Comparison of ENCODE assay signal across 8 cellular contexts in genomic region chr18:79680891-79681339, GRCh38. TPM values are rescaled to one million over a fixed set of nuclear protein-coding genes. Genes with fewer than 3 reads are reported as not detected.
DNase-seq lines count a peak whose midpoint lies in the region; ATAC-seq and TF ChIP-seq lines count a peak whose summit lies in the region.

No MANE protein-coding gene starts in this region.

- no peak overlapping the region for H2AK5ac ChIP-seq in H9 (ENCODE audit: insufficient read length, low read length)

- H3K27me3 ChIP-seq in H9 (ENCODE audit: insufficient read depth, low read length) (no peaks in the 10 kb centered on the region), WERI-Rb-1 (ENCODE audit: insufficient read depth, low read depth, severe bottlenecking) (no peaks in the 10 kb centered on the region), right cardiac atrium (ENCODE audit: control insufficient read depth, insufficient read depth) (no peaks in the 10 kb centered on the region)

- no peak overlapping the region for H2BK5ac ChIP-seq in H9 (ENCODE audit: insufficient read length, low read length)

- H3K4me1 ChIP-seq in H9 (ENCODE audit: insufficient read depth, low read length) (peaks cover 4% of the 10 kb centered on the region; the same call in 1 of the 2 replicates), right cardiac atrium (ENCODE audit: control insufficient read depth, insufficient read depth, low read length) (no peaks in the 10 kb centered on the region)

- peaks cover 5% of the 10 kb centered on the region for H3K23me2 ChIP-seq in H9 (ENCODE audit: insufficient read length, low read depth, low read length, poor library complexity, severe bottlenecking)

- H4K91ac ChIP-seq in H9 (ENCODE audit: insufficient read length, low read depth, low read length): no peak overlapping the region

- H3K4me3 ChIP-seq in WERI-Rb-1 (ENCODE audit: low read depth, low read length) (peak overlapping the region; percentile 89; the same call in 1 of the 2 replicates), right cardiac atrium (ENCODE audit: low read length) (peak overlapping the region; percentile 40), skeletal muscle cell (ENCODE audit: low read depth, low read length) (peak overlapping the region; percentile 74)

- no peak overlapping the region for H2BK12ac ChIP-seq in H9 (ENCODE audit: insufficient read length, low read depth, low read length)

- no peak overlapping the region for H4K8ac ChIP-seq in H9 (replicated peaks; ENCODE audit: insufficient read length, low read depth, low read length)

- 0 out of 2 replicates have a peak overlapping the region, but pooled peaks have one; percentile 3 for H3K14ac ChIP-seq in H9 (ENCODE audit: insufficient read depth, low read length)

- H3K79me2 ChIP-seq in H9 (ENCODE audit: insufficient read depth, low read length): peaks cover 49% of the 10 kb centered on the region; the same call in 1 of the 2 replicates

- H3K18ac ChIP-seq in H9 (ENCODE audit: insufficient read length, low read depth, low read length): no peak overlapping the region

- TF ChIP-seq CTCF in H9 (conservative IDR thresholded peaks at IDR 0.05) (no peak), WERI-Rb-1 (IDR thresholded peaks at IDR 0.05; ENCODE audit: low read depth, low read length) (no peak)

- peaks cover 6% of the 10 kb centered on the region for H3K79me1 ChIP-seq in H9 (ENCODE audit: insufficient read depth, low read depth, low read length, poor library complexity, severe bottlenecking)

- no peak overlapping the region for H4K5ac ChIP-seq in H9 (ENCODE audit: insufficient read length, low read depth, low read length)

- no peak overlapping the region for H2BK15ac ChIP-seq in H9 (ENCODE audit: low read depth, low read length)

- DNase-seq in H9 (no peak), WERI-Rb-1 (no peak), right cardiac atrium (peak in 1 of 3 donors; percentile 49), skeletal muscle cell (ENCODE audit: low read depth) (no peak), SK-N-DZ (ENCODE audit: low spot score) (no peak), islet precursor cell (no peak), DMS153 treated with DMSO at 0.1 percent for 48 hours (lab: John Stamatoyannopoulos, UW; ENCODE audit: unreplicated experiment) (no peak)

- peaks cover 9% of the 10 kb centered on the region for H3K36me3 ChIP-seq in WERI-Rb-1

- H3K36me3 Mint-ChIP-seq in H9 (ENCODE audit: insufficient read depth in 1 of 3, low read depth in 3 of 3): peaks cover 2 to 17% (median 14%) of the 10 kb centered on the region in 3 experiments; a peak in 5 of 7 replicates

- no peak overlapping the region for H2BK20ac ChIP-seq in H9 (ENCODE audit: low read depth, low read length, poor library complexity, severe bottlenecking)

- peak overlapping the region; percentile 70 for H3K4me2 ChIP-seq in H9 (ENCODE audit: insufficient read depth, insufficient read length, low read length)

- peak overlapping the region; percentile 78 to 89 for H3K4me3 Mint-ChIP-seq in H9

- H3K9me3 Mint-ChIP-seq in H9: no peaks in the 10 kb centered on the region

- H3K23ac ChIP-seq in H9 (ENCODE audit: insufficient read length, low read depth, low read length): no peak overlapping the region

- H3T11ph ChIP-seq in H9 (ENCODE audit: low read length): no peak overlapping the region

- H3K27ac ChIP-seq in H9 (ENCODE audit: insufficient read length, low read depth, low read length) (no peak overlapping the region), WERI-Rb-1 (no peak overlapping the region), right cardiac atrium (ENCODE audit: low read length) (no peak overlapping the region)

- no peak overlapping the region for H2AFZ ChIP-seq in H9 (ENCODE audit: low read length)

- no peak for ATAC-seq in right cardiac atrium
- no peak for ATAC-seq in GM21367 (IDR thresholded peaks at IDR 0.05; ENCODE audit: unreplicated experiment)

- H3K4ac ChIP-seq in H9 (ENCODE audit: low read depth, low read length): no peak overlapping the region

- H4K20me1 ChIP-seq in H9 (ENCODE audit: control insufficient read depth, insufficient read depth, insufficient read length): no peaks in the 10 kb centered on the region

- H3K4me1 Mint-ChIP-seq in H9: peaks cover 23 to 30% of the 10 kb centered on the region in 2 experiments

- no peak overlapping the region for H2BK120ac ChIP-seq in H9 (ENCODE audit: low read depth, low read length, poor library complexity, severe bottlenecking)

- no CpG with 5 or more reads among the region's 20 CpGs for WGBS in H9 (ENCODE audit: extremely low coverage, insufficient read length, low lambda C conversion rate)
- 67% methylated on average over 20 of the region's 20 CpGs for WGBS in right cardiac atrium

- no peaks in the 10 kb centered on the region for H3K27me3 Mint-ChIP-seq in H9 (ENCODE audit: low read depth)

- H3K9me3 ChIP-seq in H9 (ENCODE audit: control insufficient read depth, low read depth, low read length): no peaks in the 10 kb centered on the region
- no peaks in the 10 kb centered on the region for H3K9me3 ChIP-seq in WERI-Rb-1 (ENCODE audit: severe bottlenecking)
- H3K9me3 ChIP-seq in right cardiac atrium (ENCODE audit: control insufficient read depth, low read length): no peaks in the 10 kb centered on the region

- H3K56ac ChIP-seq in H9 (ENCODE audit: insufficient read length, low read depth, low read length): no peak overlapping the region

- intact Hi-C loops in right cardiac atrium (cut with DNase I): no loop called here

- H3K27ac Mint-ChIP-seq in H9: no peak overlapping the region; a peak in 2 of 7 replicates

- H3K9ac ChIP-seq in H9 (ENCODE audit: extremely low read depth, insufficient read length, low read length): peak overlapping the region; percentile 32

RNA-seq across cellular contexts. Expression of gene CTDP1, which starts 1.3 kb away (rescaled TPM):
- total RNA-seq in H9 (2021) (31.9 and 33.7 TPM in 2 replicates), right cardiac atrium (10 to 100 TPM in 2 of 4 donors, 1 to 10 TPM in 2; 9.6 to 11.5 (median 10.1) TPM)
- polyA plus RNA-seq in right cardiac atrium: 7.1 TPM
- 22.8 and 25.5 TPM in 2 replicates for polyA plus RNA-seq in SK-N-DZ (2014; cell fraction: cytosol; rRNA removed)
- 23.6 and 26.4 TPM in 2 replicates for polyA plus RNA-seq in SK-N-DZ (2014; cell fraction: nucleus; rRNA removed)
